Comparison of ENCODE assay signal across 21 cellular contexts in the genomic region with DNA sequence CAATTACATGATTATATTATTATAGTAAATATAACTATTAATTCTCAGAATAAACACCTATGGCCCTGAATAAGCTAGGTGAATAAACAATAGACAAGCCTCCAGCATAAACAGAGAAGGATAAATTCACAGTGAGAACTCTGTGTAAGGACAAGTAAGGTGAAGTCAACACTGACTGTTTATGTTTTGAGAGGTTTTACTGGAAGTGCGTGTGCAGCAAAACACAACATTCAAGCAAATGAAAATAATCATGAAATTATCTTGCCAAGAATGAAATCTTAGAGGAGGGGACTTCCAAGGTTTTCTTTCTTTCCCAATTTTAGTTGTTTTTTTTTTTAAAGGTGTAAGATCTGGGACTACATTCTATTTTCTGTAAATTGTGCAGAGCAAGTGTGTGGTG.
DNase-seq lines count a peak whose midpoint lies in the region; ATAC-seq, FAIRE-seq and TF ChIP-seq lines count a peak whose summit lies in the region.
"Had no signal": no experiment of that assay in that cellular context is flagged by ENCODE, and none has a peak within 500 bp of the region (broad histone marks: within the 10 kb centered on the region; RNA-seq: fewer than 3 reads in every experiment).

No MANE protein-coding gene starts in this region.

- H3K9ac ChIP-seq in GM12878 (ENCODE audit: control insufficient read depth, insufficient read depth, low read length) (no peak overlapping the region), neural cell (ENCODE audit: low read length) (no peak overlapping the region)
- H3K9ac ChIP-seq: GM23248 had no signal

- peak; percentile 38 for FAIRE-seq in GM12878 (lab: Jason Lieb, UNC)
- FAIRE-seq: GM12892 had no signal

- H3K79me2 ChIP-seq in GM12878 (ENCODE audit: control insufficient read depth, insufficient read depth, low read length) (no peaks in the 10 kb centered on the region), neural cell (replicated peaks; ENCODE audit: insufficient read depth, low read length) (no peaks in the 10 kb centered on the region)

- H3K9me3 ChIP-seq in GM12878 (replicated peaks; ENCODE audit: control insufficient read depth, insufficient read depth, low read length) (no peaks in the 10 kb centered on the region), neural cell (ENCODE audit: low read length) (no peaks in the 10 kb centered on the region)
- H3K9me3 ChIP-seq: A549 had no signal

- peak overlapping the region; percentile 53 for H3K27ac ChIP-seq in 22Rv1
- no peak overlapping the region for H3K27ac ChIP-seq in GM12878 (ENCODE audit: control insufficient read depth, insufficient read depth)
- H3K27ac ChIP-seq in neural cell (ENCODE audit: low read length) = peak overlapping the region; percentile 38
- H3K27ac ChIP-seq: A549, GM23248 had no signal

- CTCF ChIA-PET in GM12878 (lab: Yijun Ruan, JAX) = interaction anchor here (0.6 kb wide), 1 partner anchor 1611 kb away, joined by 6 read pairs; no protein-coding TSS in a partner anchor

- H3K9me2 ChIP-seq in neural cell (ENCODE audit: insufficient read depth, low read length) = no peaks in the 10 kb centered on the region

- POLR2A ChIA-PET in GM12878 (lab: Charles Lee) = no interaction called here

- no peaks in the 10 kb centered on the region for H3K4me1 ChIP-seq in GM12878 (ENCODE audit: control insufficient read depth, insufficient read depth, low read length)
- H3K4me1 ChIP-seq: HAP-1 had no signal

- TF ChIP-seq POLR2A in GM12878 (IDR thresholded peaks at IDR 0.05; ENCODE audit: low read depth, low read length) = no peak

- TF ChIP-seq CTCF in 22Rv1 (IDR thresholded peaks at IDR 0.05) (no peak), GM12878 (IDR thresholded peaks at IDR 0.05 in 2 of 3, conservative IDR thresholded peaks at IDR 0.05 in 1 of 3; ENCODE audit: control insufficient read depth in 2 of 3, extremely low read depth in 1 of 3, insufficient read depth in 1 of 3, low read depth in 3 of 3, low read length in 3 of 3) (no peak), neural cell (IDR thresholded peaks at IDR 0.05; ENCODE audit: poor library complexity, severe bottlenecking) (no peak)

- WGBS in GM12878 (ENCODE audit: insufficient coverage, insufficient replicate concordance, low lambda C conversion rate, missing lambda C conversion rate) = 82% methylated on average over 1 of the region's 1 CpG

- BruUV-seq in GM12878 (replicated peaks; lab: Mats Ljungman, UMichigan) = no TSS peak

- DNase-seq in H4 (ENCODE audit: low spot score) = peak; percentile 72
- no peak for DNase-seq in GM12878 (ENCODE audit: low read depth, low spot score)
- DNase-seq in glomerular visceral epithelial cell (ENCODE audit: extremely low spot score) = no peak
- no peak for DNase-seq in NCI-H526 (lab: John Stamatoyannopoulos, UW)
- DNase-seq: 8988T; ACHN; C1 segment of cervical spinal cord; Calu3; CD4-positive, alpha-beta memory T cell; COR-L47; DMS53; DMS79 treated with DMSO at 0.1 percent for 48 hours; GF-D8; GM23248; HFFc6 had no signal

- H2AFZ ChIP-seq in GM12878 (ENCODE audit: control insufficient read depth, low read depth, low read length) = no peak overlapping the region
- no peak overlapping the region for H2AFZ ChIP-seq in neural cell (ENCODE audit: low read depth, low read length)
- H2AFZ ChIP-seq: GM23248 had no signal

- no peaks in the 10 kb centered on the region for H4K20me1 ChIP-seq in GM12878 (ENCODE audit: control insufficient read depth, insufficient read depth)
- H4K20me1 ChIP-seq in neural cell (ENCODE audit: insufficient read depth) = no peaks in the 10 kb centered on the region

- no peaks in the 10 kb centered on the region for H3K27me3 ChIP-seq in GM12878 (replicated peaks in 1 of 2; ENCODE audit: control insufficient read depth in 2 of 2, insufficient read depth in 2 of 2, low read length in 1 of 2)
- H3K27me3 ChIP-seq in neural cell (ENCODE audit: insufficient read depth, low read depth, low read length) = no peaks in the 10 kb centered on the region

- H3K36me3 ChIP-seq in GM12878 (ENCODE audit: control insufficient read depth in 2 of 2, insufficient read depth in 2 of 2, low read length in 1 of 2) = no peaks in the 10 kb centered on the region
- H3K36me3 ChIP-seq in neural cell (ENCODE audit: insufficient read depth, low read length) = no peaks in the 10 kb centered on the region
- H3K36me3 ChIP-seq: HAP-1 had no signal

- TF ChIP-seq EP300 in GM12878 (IDR thresholded peaks at IDR 0.05; ENCODE audit: borderline replicate concordance in 1 of 2, control insufficient read depth in 1 of 2, low read depth in 2 of 2, low read length in 2 of 2) (no peak), neural cell (conservative IDR thresholded peaks at IDR 0.05; ENCODE audit: poor library complexity, severe bottlenecking) (no peak)

- H3F3A ChIP-seq in neural cell (ENCODE audit: insufficient read depth, low read length, poor library complexity, severe bottlenecking) = peaks cover 9% of the 10 kb centered on the region

- H3K4me3 ChIP-seq in GM12878 (no peak overlapping the region), neural cell (ENCODE audit: low read length) (no peak overlapping the region)
- H3K4me3 ChIP-seq: A549, GM23248, HAP-1 had no signal

- H3K4me2 ChIP-seq in GM12878 (ENCODE audit: control insufficient read depth, insufficient read depth) (no peak overlapping the region), neural cell (ENCODE audit: low read length) (no peak overlapping the region)
- H3K4me2 ChIP-seq: A549 had no signal

- no peak for TF ChIP-seq RAD21 in GM12878 (IDR thresholded peaks at IDR 0.05; ENCODE audit: insufficient read depth, low read depth, low read length)
- no peak for TF ChIP-seq RAD21 in neural cell (conservative IDR thresholded peaks at IDR 0.05)

- intact Hi-C loops in GM12878 (cut with micrococcal nuclease; ENCODE audit: unreplicated experiment) = no loop called here

- SMC1A ChIA-PET in GM12878 (lab: Charles Lee; ENCODE audit: uncharacterized antibody, unreplicated experiment) = interaction anchor here (0.7 to 1.5 kb wide), 3 partner anchors 9 to 67 kb away, joined by 3 read pairs; no protein-coding TSS in a partner anchor

- in situ Hi-C loops in GM12878 (cut with MboI) = no loop called here

- ATAC-seq in GM12878 (no peak), GM19467 (IDR thresholded peaks at IDR 0.05; ENCODE audit: unreplicated experiment) (no peak)
- ATAC-seq: A549 had no signal

- RAD21 ChIA-PET in GM12878 (lab: Charles Lee; ENCODE audit: unreplicated experiment) = interaction anchor here (1.9 kb wide), 1 partner anchor 10 kb away, joined by 8 read pairs; no protein-coding TSS in a partner anchor

TF ChIP-seq in GM12878, 131 proteins besides CTCF, POLR2A, EP300 and RAD21 (continues in another document):
- TF ChIP-seq TCF12 (IDR thresholded peaks at IDR 0.05; ENCODE audit: low read depth, low read length) = no peak
- no peak for TF ChIP-seq SREBF2 (IDR thresholded peaks at IDR 0.05; ENCODE audit: low read length)
- TF ChIP-seq SIN3A (IDR thresholded peaks at IDR 0.05; ENCODE audit: low read depth, low read length) = no peak
- TF ChIP-seq, protein P1, sequence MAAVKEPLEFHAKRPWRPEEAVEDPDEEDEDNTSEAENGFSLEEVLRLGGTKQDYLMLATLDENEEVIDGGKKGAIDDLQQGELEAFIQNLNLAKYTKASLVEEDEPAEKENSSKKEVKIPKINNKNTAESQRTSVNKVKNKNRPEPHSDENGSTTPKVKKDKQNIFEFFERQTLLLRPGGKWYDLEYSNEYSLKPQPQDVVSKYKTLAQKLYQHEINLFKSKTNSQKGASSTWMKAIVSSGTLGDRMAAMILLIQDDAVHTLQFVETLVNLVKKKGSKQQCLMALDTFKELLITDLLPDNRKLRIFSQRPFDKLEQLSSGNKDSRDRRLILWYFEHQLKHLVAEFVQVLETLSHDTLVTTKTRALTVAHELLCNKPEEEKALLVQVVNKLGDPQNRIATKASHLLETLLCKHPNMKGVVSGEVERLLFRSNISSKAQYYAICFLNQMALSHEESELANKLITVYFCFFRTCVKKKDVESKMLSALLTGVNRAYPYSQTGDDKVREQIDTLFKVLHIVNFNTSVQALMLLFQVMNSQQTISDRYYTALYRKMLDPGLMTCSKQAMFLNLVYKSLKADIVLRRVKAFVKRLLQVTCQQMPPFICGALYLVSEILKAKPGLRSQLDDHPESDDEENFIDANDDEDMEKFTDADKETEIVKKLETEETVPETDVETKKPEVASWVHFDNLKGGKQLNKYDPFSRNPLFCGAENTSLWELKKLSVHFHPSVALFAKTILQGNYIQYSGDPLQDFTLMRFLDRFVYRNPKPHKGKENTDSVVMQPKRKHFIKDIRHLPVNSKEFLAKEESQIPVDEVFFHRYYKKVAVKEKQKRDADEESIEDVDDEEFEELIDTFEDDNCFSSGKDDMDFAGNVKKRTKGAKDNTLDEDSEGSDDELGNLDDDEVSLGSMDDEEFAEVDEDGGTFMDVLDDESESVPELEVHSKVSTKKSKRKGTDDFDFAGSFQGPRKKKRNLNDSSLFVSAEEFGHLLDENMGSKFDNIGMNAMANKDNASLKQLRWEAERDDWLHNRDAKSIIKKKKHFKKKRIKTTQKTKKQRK (IDR thresholded peaks at IDR 0.05; ENCODE audit: low read depth, low read length) = no peak

TF ChIP-seq in neural cell, 6 proteins besides CTCF, POLR2A, EP300 and RAD21:
- TF ChIP-seq TAF1 (IDR thresholded peaks at IDR 0.05; ENCODE audit: low read depth) = no peak
- TF ChIP-seq SMC3 (conservative IDR thresholded peaks at IDR 0.05; ENCODE audit: poor library complexity) = no peak
- no peak for TF ChIP-seq POLR2AphosphoS5 (IDR thresholded peaks at IDR 0.05)
- TF ChIP-seq EZH2 (IDR thresholded peaks at IDR 0.05; ENCODE audit: borderline replicate concordance, insufficient read depth, low read length, poor library complexity, severe bottlenecking) = no peak
- TF ChIP-seq MXI1 (conservative IDR thresholded peaks at IDR 0.05; ENCODE audit: poor library complexity, severe bottlenecking) = no peak
